Comparison of ENCODE assay signal across 1 cellular context in the genomic region with DNA sequence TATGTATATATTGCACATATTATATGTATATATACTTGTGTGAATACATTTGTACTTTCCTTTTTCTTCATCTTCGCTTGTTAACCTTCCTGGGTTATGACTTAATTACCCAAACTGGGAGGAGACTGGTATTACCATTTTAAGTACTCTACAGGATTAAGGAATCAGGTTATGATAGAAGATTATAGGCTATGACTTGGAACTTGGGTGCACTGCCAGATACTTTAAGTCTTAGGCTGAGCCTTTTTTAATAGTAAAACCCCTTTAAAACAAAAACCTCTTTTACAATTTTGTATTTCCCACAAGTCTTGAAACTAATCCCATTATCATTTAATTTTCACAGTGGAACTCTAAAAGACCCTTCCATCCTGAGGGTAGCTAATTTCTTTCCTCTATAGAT.
TF ChIP-seq lines count a peak whose summit lies in the region.

No MANE protein-coding gene starts in this region.

TF ChIP-seq in WTC11, 78 proteins besides CTCF, POLR2A, EP300 and RAD21 (continued from another document):
- TF ChIP-seq RELA (CRISPR knock-in tag; IDR thresholded peaks at IDR 0.05; ENCODE audit: borderline replicate concordance) (no peak), HMGA2 (CRISPR knock-in tag; IDR thresholded peaks at IDR 0.05) (no peak)
